9 cellular contexts compared by ENCODE assay signal in the genomic region with DNA sequence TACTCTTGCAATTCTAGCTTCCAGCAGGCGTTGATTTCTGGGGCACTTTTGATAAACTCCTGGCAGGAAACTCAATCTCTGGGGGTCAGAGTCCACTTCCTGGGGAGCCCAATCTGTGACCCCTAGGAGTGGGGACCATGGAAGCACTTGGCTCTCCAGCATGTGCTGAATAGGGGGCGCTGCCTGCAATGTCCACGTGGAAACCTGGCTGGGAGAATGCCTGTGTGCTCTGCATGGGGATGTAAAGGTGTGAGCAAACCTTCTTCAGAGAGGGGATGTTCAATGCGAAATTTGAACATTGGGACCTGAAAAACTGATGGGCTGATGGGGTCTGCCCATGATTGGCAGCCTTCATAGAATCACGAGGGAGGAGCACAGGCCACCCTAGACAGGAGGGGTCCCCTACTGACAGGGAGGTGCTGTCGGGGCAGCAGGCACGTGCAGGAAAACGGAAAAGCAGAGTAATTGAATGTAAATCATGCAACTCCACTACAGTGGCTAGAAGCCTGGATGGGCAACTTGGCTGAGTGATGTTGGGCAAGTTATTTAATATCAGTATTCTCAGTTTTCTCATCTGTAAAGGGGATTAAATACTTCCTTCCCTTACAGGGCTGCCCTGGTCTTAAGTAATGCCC. TPM values are rescaled to one million over a fixed set of nuclear protein-coding genes. Genes with fewer than 3 reads are reported as not detected.
A peak's percentile ranks its signal among the peaks of the same experiment; 100 is the strongest.
DNase-seq lines count a peak whose midpoint lies in the region; ATAC-seq and TF ChIP-seq lines count a peak whose summit lies in the region.
"Had no signal": no experiment of that assay in that cellular context is flagged by ENCODE, and none has a peak within 500 bp of the region (broad histone marks: within the 10 kb centered on the region; RNA-seq: fewer than 3 reads in every experiment).

No MANE protein-coding gene starts in this region.

- DNase-seq in OCI-LY7 (ENCODE audit: low spot score) (peak; percentile 45), natural killer cell (no peak), testis (no peak), tibial artery (no peak), left ventricle myocardium inferior (no peak)
- DNase-seq: NCI-H2081 treated with DMSO at 0.1 percent for 48 hours, SJCRH30 had no signal

- H3K27me3 Mint-ChIP-seq in natural killer cell (ENCODE audit: low read depth in 2 of 2) = peaks cover 0 to 2% of the 10 kb centered on the region in 2 donors

- CTCF ChIA-PET in OCI-LY7 (lab: Charles Lee; ENCODE audit: unreplicated experiment) = interaction anchor here (0.8 to 1.9 kb wide), 5 partner anchors 9 to 75 kb away, joined by 3 to 11 read pairs (median 3); a partner anchor contains a TSS

- H3K4me1 ChIP-seq in OCI-LY7 (ENCODE audit: insufficient read depth, low read length, poor library complexity, severe bottlenecking) (peaks cover 74% of the 10 kb centered on the region), testis (no peaks in the 10 kb centered on the region), tibial artery (no peaks in the 10 kb centered on the region), left ventricle myocardium inferior (no peaks in the 10 kb centered on the region)

- peak overlapping the region; percentile 63 for H3K4me3 Mint-ChIP-seq in natural killer cell

- intact Hi-C loops in OCI-LY7 (cut with micrococcal nuclease; ENCODE audit: unreplicated experiment) (loop anchor here (1.0 to 5.0 kb wide), 4 partner anchors 45 to 96 kb away; no protein-coding TSS in a partner anchor), natural killer cell (cut with micrococcal nuclease) (no loop called here), testis (cut with DNase I; ENCODE audit: low total_unique reads) (no loop called here), tibial artery (cut with DNase I; ENCODE audit: low total_unique reads) (no loop called here), left ventricle myocardium inferior (cut with micrococcal nuclease) (no loop called here)

- H3K36me3 ChIP-seq in OCI-LY7 (ENCODE audit: insufficient read depth, low read length) (peaks cover 9% of the 10 kb centered on the region), testis (ENCODE audit: low read depth, missing control alignments) (no peaks in the 10 kb centered on the region), tibial artery (peaks cover 0 to 14% (median 6%) of the 10 kb centered on the region in 3 donors), left ventricle myocardium inferior (no peaks in the 10 kb centered on the region)

- POLR2A ChIA-PET in OCI-LY7 (lab: Charles Lee) = interaction anchor here (0.8 to 2.8 kb wide), 15 partner anchors 11 to 94 kb away, joined by 3 to 30 read pairs (median 4); a partner anchor contains a TSS

- peak; percentile 35 for ATAC-seq in GM19324 (IDR thresholded peaks at IDR 0.05; ENCODE audit: low FRiP score, unreplicated experiment)
- ATAC-seq in HG02610 (IDR thresholded peaks at IDR 0.05; ENCODE audit: unreplicated experiment) = peak; percentile 27
- ATAC-seq in natural killer cell = peak in 2 of 3 donors; percentile 17 to 29

- BruUV-seq in OCI-LY7 (replicated peaks; lab: Mats Ljungman, UMichigan) = no TSS peak

- 76 to 82% methylated on average over 7 to 8 of the region's 8 CpGs for WGBS in testis, 2 donors

- peak overlapping the region; percentile 83 for H3K4me2 ChIP-seq in OCI-LY7 (ENCODE audit: low read length)

- no peaks in the 10 kb centered on the region for H3K27me3 ChIP-seq in testis
- H3K27me3 ChIP-seq in tibial artery = no peaks in the 10 kb centered on the region
- H3K27me3 ChIP-seq in left ventricle myocardium inferior (ENCODE audit: low read depth) = no peaks in the 10 kb centered on the region
- H3K27me3 ChIP-seq: SJCRH30 had no signal

- H3K27ac ChIP-seq in OCI-LY7 (ENCODE audit: low read depth, low read length, poor library complexity, severe bottlenecking) (peak overlapping the region; percentile 94), testis (no peak overlapping the region), tibial artery (no peak overlapping the region), left ventricle myocardium inferior (replicated peaks) (no peak overlapping the region)
- H3K27ac ChIP-seq: SJCRH30 had no signal

- H2AFZ ChIP-seq in OCI-LY7 (ENCODE audit: low read length) = peak overlapping the region; percentile 78; the same call in 1 of the 2 replicates

- TF ChIP-seq POLR2A in testis (IDR thresholded peaks at IDR 0.05) = no peak

- H3K9me2 ChIP-seq in OCI-LY7 (ENCODE audit: insufficient read depth, low read length) = no peaks in the 10 kb centered on the region

- H3K9me3 ChIP-seq in OCI-LY7 (ENCODE audit: low read length) (no peaks in the 10 kb centered on the region), testis (no peaks in the 10 kb centered on the region), tibial artery (no peaks in the 10 kb centered on the region), left ventricle myocardium inferior (replicated peaks) (no peaks in the 10 kb centered on the region)
- H3K9me3 ChIP-seq: SJCRH30 had no signal

- no peaks in the 10 kb centered on the region for H3K9me3 Mint-ChIP-seq in natural killer cell

- H4K20me1 ChIP-seq in OCI-LY7 (ENCODE audit: insufficient read depth, low read length) = no peaks in the 10 kb centered on the region

- 0 out of 2 replicates have a peak, but pooled peaks cover 3% of the 10 kb centered on the region for H3K79me2 ChIP-seq in OCI-LY7 (ENCODE audit: insufficient read depth, low read depth, low read length)

- H3K36me3 Mint-ChIP-seq in natural killer cell = no peaks in the 10 kb centered on the region

- H3K4me3 ChIP-seq in OCI-LY7 (ENCODE audit: low read depth, low read length, poor library complexity, severe bottlenecking) = peak overlapping the region; percentile 60
- H3K4me3 ChIP-seq in testis = no peak overlapping the region
- H3K4me3 ChIP-seq in tibial artery = no peak overlapping the region
- H3K4me3 ChIP-seq in left ventricle myocardium inferior = no peak overlapping the region
- H3K4me3 ChIP-seq: SJCRH30 had no signal

- H3K27ac Mint-ChIP-seq in natural killer cell = peak overlapping the region; percentile 39 to 79

- peaks cover 13 to 30% of the 10 kb centered on the region in 2 donors for H3K4me1 Mint-ChIP-seq in natural killer cell

- peak; percentile 65 for TF ChIP-seq CTCF in OCI-LY7 (conservative IDR thresholded peaks at IDR 0.05; ENCODE audit: low read length)
- no peak for TF ChIP-seq CTCF in natural killer cell (IDR thresholded peaks at IDR 0.05)
- no peak for TF ChIP-seq CTCF in testis (IDR thresholded peaks at IDR 0.05)
- TF ChIP-seq CTCF in tibial artery (IDR thresholded peaks at IDR 0.05) = no peak
- no peak for TF ChIP-seq CTCF in left ventricle myocardium inferior (IDR thresholded peaks at IDR 0.05; ENCODE audit: borderline replicate concordance)

RNA-seq across cellular contexts. Expression of a gene that starts 47.8 kb away (rescaled TPM):
- 41.2 and 48.1 TPM in 2 replicates for total RNA-seq in OCI-LY7 (2014; rRNA removed; shearing (Covaris generic))
- total RNA-seq in OCI-LY7 (2022) = 34.3 and 40.4 TPM in 2 replicates
- 10 to 100 TPM; 13.5 to 17.0 (median 15.4) TPM for total RNA-seq in natural killer cell
- total RNA-seq in testis = 100 to 1,000 TPM in 1 of 2 donors, 10 to 100 TPM in 1; 67.0 to 129 TPM
- polyA plus RNA-seq in testis (ENCODE audit: insufficient read depth, low read depth, low replicate concordance) = 105 TPM
- 12.3 TPM for total RNA-seq in left ventricle myocardium inferior
